In genomic region chr14:96660667-96661066, GRCh38 we compare ENCODE assay signal across 1 cellular context.
TF ChIP-seq lines count a peak whose summit lies in the region.

No MANE protein-coding gene starts in this region.

TF ChIP-seq in GM12878, 131 proteins besides CTCF, POLR2A, EP300 and RAD21 (continued from another document):
- no peak for TF ChIP-seq ZBTB11 (CRISPR knock-in tag; IDR thresholded peaks at IDR 0.05)
